In genomic region chr7:38178004-38178694, GRCh38 we compare ENCODE assay signal across 8 cellular contexts. TPM values are rescaled to one million over a fixed set of nuclear protein-coding genes. Genes with fewer than 3 reads are reported as not detected.
DNase-seq lines count a peak whose midpoint lies in the region; ATAC-seq lines count a peak whose summit lies in the region.

Gene STARD3NL, plus strand, starts transcription at chr7:38178245. Its CDS starts 29,260 bp downstream, at chr7:38207505.

- H3K27me3 ChIP-seq in BLaER1 treated with 17β-estradiol and CSF1 and Interleukin-3, amounts not matched to agents 10 nM and 100 nM = no peaks in the 10 kb centered on the region

- H3K4me3 Mint-ChIP-seq in activated CD4-positive, alpha-beta T cell treated with anti-CD3 and anti-CD28 coated beads, Interleukin-2, amount 10 ng/mL, durations not matched to agents 7 days and 5 days = peak within 1 kb of the TSS; percentile 91

- H3K27ac ChIP-seq in BLaER1 treated with 17β-estradiol and CSF1 and Interleukin-3, amounts not matched to agents 10 nM and 100 nM = peak within 1 kb of the TSS; percentile 74 to 93 (median 82)

- CTCF ChIA-PET in activated CD4-positive, alpha-beta T cell treated with anti-CD3 and anti-CD28 coated beads, Interleukin-2, amount 10 ng/mL, durations not matched to agents 7 days and 5 days (lab: Charles Lee) = interaction anchor here (0.8 to 1.2 kb wide), 7 partner anchors 38 to 192 kb away, joined by 3 to 8 read pairs (median 4); no protein-coding TSS in a partner anchor

- POLR2A ChIA-PET in activated CD4-positive, alpha-beta T cell treated with anti-CD3 and anti-CD28 coated beads, Interleukin-2, amount 10 ng/mL, durations not matched to agents 7 days and 5 days (lab: Charles Lee) = no interaction called here

- H3K9me3 ChIP-seq in BLaER1 treated with 17β-estradiol and CSF1 and Interleukin-3, amounts not matched to agents 10 nM and 100 nM (replicated peaks in 1 of 11) = peaks cover 0 to 9% (median 0%) of the 10 kb centered on the region in 11 experiments; a peak in 4 of 22 replicates

- peak within 1 kb of the TSS; percentile 77 to 94 (median 83) for H3K4me2 ChIP-seq in BLaER1 treated with 17β-estradiol and CSF1 and Interleukin-3, amounts not matched to agents 10 nM and 100 nM

- H3K4me1 Mint-ChIP-seq in activated CD4-positive, alpha-beta T cell treated with anti-CD3 and anti-CD28 coated beads, Interleukin-2, amount 10 ng/mL, durations not matched to agents 7 days and 5 days = peaks cover 32% of the 10 kb centered on the region

- peak; percentile 99 for ATAC-seq in GM19328 (IDR thresholded peaks at IDR 0.05; ENCODE audit: unreplicated experiment)
- ATAC-seq in HG03520 (IDR thresholded peaks at IDR 0.05; ENCODE audit: unreplicated experiment) = peak; percentile 99
- ATAC-seq in left colon = peak; percentile 99

- H3K4me3 ChIP-seq in BLaER1 treated with 17β-estradiol and CSF1 and Interleukin-3, amounts not matched to agents 10 nM and 100 nM = peak within 1 kb of the TSS; percentile 66 to 93 (median 85)

- peaks cover 8% of the 10 kb centered on the region for H3K27me3 Mint-ChIP-seq in activated CD4-positive, alpha-beta T cell treated with anti-CD3 and anti-CD28 coated beads, Interleukin-2, amount 10 ng/mL, durations not matched to agents 7 days and 5 days

- peaks cover 18 to 35% (median 25%) of the 10 kb centered on the region in 10 experiments for H3K4me1 ChIP-seq in BLaER1 treated with 17β-estradiol and CSF1 and Interleukin-3, amounts not matched to agents 10 nM and 100 nM

- DNase-seq in NCI-H69 (lab: John Stamatoyannopoulos, UW) (peak; percentile 97), cortex of kidney (lab: John Stamatoyannopoulos, UW) (peak; percentile 19), left colon (peak; percentile 91 to 99)
- DNase-seq in activated CD4-positive, alpha-beta T cell treated with anti-CD3 and anti-CD28 coated beads, Interleukin-2, amount 10 ng/mL, durations not matched to agents 7 days and 5 days = peak; percentile 97
- DNase-seq in stimulated activated CD4-positive, alpha-beta T cell treated with anti-CD3 and anti-CD28 coated beads, Interleukin-1b, Interleukin-23, amount 100 ng/mL, for 48 hours = peak; percentile 91

- H3K9me3 Mint-ChIP-seq in activated CD4-positive, alpha-beta T cell treated with anti-CD3 and anti-CD28 coated beads, Interleukin-2, amount 10 ng/mL, durations not matched to agents 7 days and 5 days = peaks cover 6% of the 10 kb centered on the region

- peaks cover 0 to 34% (median 7%) of the 10 kb centered on the region in 11 experiments; a peak in 10 of 22 replicates for H4K20me1 ChIP-seq in BLaER1 treated with 17β-estradiol and CSF1 and Interleukin-3, amounts not matched to agents 10 nM and 100 nM

- intact Hi-C loops in left colon (cut with DNase I, micrococcal nuclease) = no loop called here

- peaks cover 4% of the 10 kb centered on the region for H3K36me3 Mint-ChIP-seq in activated CD4-positive, alpha-beta T cell treated with anti-CD3 and anti-CD28 coated beads, Interleukin-2, amount 10 ng/mL, durations not matched to agents 7 days and 5 days (ENCODE audit: low read depth)

- peak within 1 kb of the TSS; percentile 93 for H3K27ac Mint-ChIP-seq in activated CD4-positive, alpha-beta T cell treated with anti-CD3 and anti-CD28 coated beads, Interleukin-2, amount 10 ng/mL, durations not matched to agents 7 days and 5 days

- H3K9ac ChIP-seq in BLaER1 treated with 17β-estradiol and CSF1 and Interleukin-3, amounts not matched to agents 10 nM and 100 nM = peak within 1 kb of the TSS; percentile 78 to 90 (median 85)

- peaks cover 0 to 16% (median 3%) of the 10 kb centered on the region in 11 experiments; a peak in 8 of 22 replicates for H3K36me3 ChIP-seq in BLaER1 treated with 17β-estradiol and CSF1 and Interleukin-3, amounts not matched to agents 10 nM and 100 nM

RNA-seq across cellular contexts. Expression of gene STARD3NL, which starts in this region (rescaled TPM):
- 10 to 100 TPM; 22.5 to 22.9 TPM for total RNA-seq in activated CD4-positive, alpha-beta T cell treated with anti-CD3 and anti-CD28 coated beads, Interleukin-2, amount 10 ng/mL, durations not matched to agents 7 days and 5 days
- total RNA-seq in left colon = 10 to 100 TPM; 22.6 to 30.2 TPM

Comparison
In these comparisons a context has a peak if more than half of its experiments do, and no peak if none do; other contexts are left out.
1. Peak in every context shown above with its lines: DNase-seq, ATAC-seq, H3K4me3 ChIP-seq and H3K27ac ChIP-seq.
2. DNase-seq: peak in every context shown above with its lines; median percentile 97 in NCI-H69; 97 in activated CD4-positive, alpha-beta T cell treated with anti-CD3 and anti-CD28 coated beads, Interleukin-2, amount 10 ng/mL, durations not matched to agents 7 days and 5 days; 95 in left colon; 91 in stimulated activated CD4-positive, alpha-beta T cell treated with anti-CD3 and anti-CD28 coated beads, Interleukin-1b, Interleukin-23, amount 100 ng/mL, for 48 hours; 19 in cortex of kidney.